In genomic region chr12:111368684-111369495, GRCh38 we compare ENCODE assay signal across 1 cellular context.
TF ChIP-seq lines count a peak whose summit lies in the region.

PHETA1 (minus strand) TSS chr12:111369095; CDS start chr12:111363427, 5,668 bp downstream.

TF ChIP-seq in HepG2, 621 proteins besides CTCF, POLR2A, EP300 and RAD21 (continued from another document and continues in another):
- TF ChIP-seq, protein P1, sequence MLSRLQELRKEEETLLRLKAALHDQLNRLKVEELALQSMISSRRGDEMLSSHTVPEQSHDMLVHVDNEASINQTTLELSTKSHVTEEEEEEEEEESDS (CRISPR knock-in tag; IDR thresholded peaks at IDR 0.05; ENCODE audit: borderline replicate concordance) = peak; percentile 66; the same call in 1 of the 2 replicates
- peak; percentile 78 for TF ChIP-seq PHF8 (CRISPR knock-in tag; IDR thresholded peaks at IDR 0.05)
- no peak for TF ChIP-seq NONO (IDR thresholded peaks at IDR 0.05)
- peak; percentile 56 for TF ChIP-seq NONO (CRISPR knock-in tag; conservative IDR thresholded peaks at IDR 0.05)
- peak; percentile 68; the same call in 1 of the 2 replicates for TF ChIP-seq HES4 (CRISPR knock-in tag; IDR thresholded peaks at IDR 0.05; ENCODE audit: borderline replicate concordance)
- peak; percentile 59; the same call in 1 of the 2 replicates for TF ChIP-seq ZNF790 (CRISPR knock-in tag; IDR thresholded peaks at IDR 0.05; ENCODE audit: borderline replicate concordance)
- TF ChIP-seq ZNF24 (IDR thresholded peaks at IDR 0.05) = no peak
- peak; percentile 91; the same call in 1 of the 2 replicates for TF ChIP-seq ARID4A (CRISPR knock-in tag; IDR thresholded peaks at IDR 0.05; ENCODE audit: borderline replicate concordance)
- peak; percentile 74; the same call in 1 of the 2 replicates for TF ChIP-seq ZNF563 (CRISPR knock-in tag; IDR thresholded peaks at IDR 0.05)
- TF ChIP-seq ZNF20 (CRISPR knock-in tag; IDR thresholded peaks at IDR 0.05) = no peak
- TF ChIP-seq ZNF724P (CRISPR knock-in tag; IDR thresholded peaks at IDR 0.05; ENCODE audit: borderline replicate concordance) = peak; percentile 73; the same call in 1 of the 2 replicates
- no peak for TF ChIP-seq LCORL (IDR thresholded peaks at IDR 0.05)
- 0 out of 2 replicates have a peak, but pooled peaks have one; percentile 45 for TF ChIP-seq LCORL (CRISPR knock-in tag; IDR thresholded peaks at IDR 0.05)
- TF ChIP-seq ATF7-NPFF (CRISPR knock-in tag; IDR thresholded peaks at IDR 0.05; ENCODE audit: low read depth) = peak; percentile 89
- no peak for TF ChIP-seq ETV6 (CRISPR knock-in tag; conservative IDR thresholded peaks at IDR 0.05)
- no peak for TF ChIP-seq SIX1 (CRISPR knock-in tag; IDR thresholded peaks at IDR 0.05; ENCODE audit: borderline replicate concordance)
- no peak for TF ChIP-seq RELA (CRISPR knock-in tag; IDR thresholded peaks at IDR 0.05)
- TF ChIP-seq, protein P2, sequence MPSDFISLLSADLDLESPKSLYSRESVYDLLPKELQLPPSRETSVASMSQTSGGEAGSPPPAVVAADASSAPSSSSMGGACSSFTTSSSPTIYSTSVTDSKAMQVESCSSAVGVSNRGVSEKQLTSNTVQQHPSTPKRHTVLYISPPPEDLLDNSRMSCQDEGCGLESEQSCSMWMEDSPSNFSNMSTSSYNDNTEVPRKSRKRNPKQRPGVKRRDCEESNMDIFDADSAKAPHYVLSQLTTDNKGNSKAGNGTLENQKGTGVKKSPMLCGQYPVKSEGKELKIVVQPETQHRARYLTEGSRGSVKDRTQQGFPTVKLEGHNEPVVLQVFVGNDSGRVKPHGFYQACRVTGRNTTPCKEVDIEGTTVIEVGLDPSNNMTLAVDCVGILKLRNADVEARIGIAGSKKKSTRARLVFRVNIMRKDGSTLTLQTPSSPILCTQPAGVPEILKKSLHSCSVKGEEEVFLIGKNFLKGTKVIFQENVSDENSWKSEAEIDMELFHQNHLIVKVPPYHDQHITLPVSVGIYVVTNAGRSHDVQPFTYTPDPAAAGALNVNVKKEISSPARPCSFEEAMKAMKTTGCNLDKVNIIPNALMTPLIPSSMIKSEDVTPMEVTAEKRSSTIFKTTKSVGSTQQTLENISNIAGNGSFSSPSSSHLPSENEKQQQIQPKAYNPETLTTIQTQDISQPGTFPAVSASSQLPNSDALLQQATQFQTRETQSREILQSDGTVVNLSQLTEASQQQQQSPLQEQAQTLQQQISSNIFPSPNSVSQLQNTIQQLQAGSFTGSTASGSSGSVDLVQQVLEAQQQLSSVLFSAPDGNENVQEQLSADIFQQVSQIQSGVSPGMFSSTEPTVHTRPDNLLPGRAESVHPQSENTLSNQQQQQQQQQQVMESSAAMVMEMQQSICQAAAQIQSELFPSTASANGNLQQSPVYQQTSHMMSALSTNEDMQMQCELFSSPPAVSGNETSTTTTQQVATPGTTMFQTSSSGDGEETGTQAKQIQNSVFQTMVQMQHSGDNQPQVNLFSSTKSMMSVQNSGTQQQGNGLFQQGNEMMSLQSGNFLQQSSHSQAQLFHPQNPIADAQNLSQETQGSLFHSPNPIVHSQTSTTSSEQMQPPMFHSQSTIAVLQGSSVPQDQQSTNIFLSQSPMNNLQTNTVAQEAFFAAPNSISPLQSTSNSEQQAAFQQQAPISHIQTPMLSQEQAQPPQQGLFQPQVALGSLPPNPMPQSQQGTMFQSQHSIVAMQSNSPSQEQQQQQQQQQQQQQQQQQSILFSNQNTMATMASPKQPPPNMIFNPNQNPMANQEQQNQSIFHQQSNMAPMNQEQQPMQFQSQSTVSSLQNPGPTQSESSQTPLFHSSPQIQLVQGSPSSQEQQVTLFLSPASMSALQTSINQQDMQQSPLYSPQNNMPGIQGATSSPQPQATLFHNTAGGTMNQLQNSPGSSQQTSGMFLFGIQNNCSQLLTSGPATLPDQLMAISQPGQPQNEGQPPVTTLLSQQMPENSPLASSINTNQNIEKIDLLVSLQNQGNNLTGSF (CRISPR knock-in tag; IDR thresholded peaks at IDR 0.05) = peak; percentile 66; the same call in 1 of the 2 replicates
- no peak for TF ChIP-seq JARID2 (CRISPR knock-in tag; IDR thresholded peaks at IDR 0.05; ENCODE audit: insufficient replicate concordance)
- TF ChIP-seq NCOA2 (CRISPR knock-in tag; IDR thresholded peaks at IDR 0.05) = no peak
- TF ChIP-seq SATB2 (CRISPR knock-in tag; IDR thresholded peaks at IDR 0.05) = no peak
- TF ChIP-seq NFE2 (CRISPR knock-in tag; IDR thresholded peaks at IDR 0.05) = no peak
- TF ChIP-seq, protein P3, sequence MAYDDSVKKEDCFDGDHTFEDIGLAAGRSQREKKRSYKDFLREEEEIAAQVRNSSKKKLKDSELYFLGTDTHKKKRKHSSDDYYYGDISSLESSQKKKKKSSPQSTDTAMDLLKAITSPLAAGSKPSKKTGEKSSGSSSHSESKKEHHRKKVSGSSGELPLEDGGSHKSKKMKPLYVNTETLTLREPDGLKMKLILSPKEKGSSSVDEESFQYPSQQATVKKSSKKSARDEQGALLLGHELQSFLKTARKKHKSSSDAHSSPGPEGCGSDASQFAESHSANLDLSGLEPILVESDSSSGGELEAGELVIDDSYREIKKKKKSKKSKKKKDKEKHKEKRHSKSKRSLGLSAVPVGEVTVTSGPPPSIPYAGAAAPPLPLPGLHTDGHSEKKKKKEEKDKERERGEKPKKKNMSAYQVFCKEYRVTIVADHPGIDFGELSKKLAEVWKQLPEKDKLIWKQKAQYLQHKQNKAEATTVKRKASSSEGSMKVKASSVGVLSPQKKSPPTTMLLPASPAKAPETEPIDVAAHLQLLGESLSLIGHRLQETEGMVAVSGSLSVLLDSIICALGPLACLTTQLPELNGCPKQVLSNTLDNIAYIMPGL (CRISPR knock-in tag; IDR thresholded peaks at IDR 0.05; ENCODE audit: borderline replicate concordance in 1 of 2, low read depth in 1 of 2) = peak in 1 of 2 experiments; percentile 49; a peak in 1 of 4 replicates
- 0 out of 2 replicates have a peak, but pooled peaks have one; percentile 55 for TF ChIP-seq CSRNP1 (CRISPR knock-in tag; IDR thresholded peaks at IDR 0.05)
- peak; percentile 62; the same call in 1 of the 2 replicates for TF ChIP-seq TFDP1 (CRISPR knock-in tag; IDR thresholded peaks at IDR 0.05; ENCODE audit: borderline replicate concordance)
- peak; percentile 55; the same call in 1 of the 2 replicates for TF ChIP-seq SIN3A (IDR thresholded peaks at IDR 0.05; ENCODE audit: borderline replicate concordance, low read depth, low read length)
- peak; percentile 60 for TF ChIP-seq POLR2G (IDR thresholded peaks at IDR 0.05; ENCODE audit: low read depth, low read length)
- TF ChIP-seq MAX (IDR thresholded peaks at IDR 0.05) = peak; percentile 68; the same call in 1 of the 2 replicates
- TF ChIP-seq ZHX2 (IDR thresholded peaks at IDR 0.05; ENCODE audit: low read depth) = 0 out of 2 replicates have a peak, but pooled peaks have one; percentile 14
- no peak for TF ChIP-seq ZHX2 (CRISPR knock-in tag; IDR thresholded peaks at IDR 0.05; ENCODE audit: borderline replicate concordance)
- peak; percentile 39; the same call in 1 of the 2 replicates for TF ChIP-seq ZNF605 (CRISPR knock-in tag; IDR thresholded peaks at IDR 0.05)
